20 cellular contexts compared by ENCODE assay signal in genomic region chr14:28058012-28058296, GRCh38.
DNase-seq lines count a peak whose midpoint lies in the region; ATAC-seq and TF ChIP-seq lines count a peak whose summit lies in the region.
"Had no signal": no experiment of that assay in that cellular context is flagged by ENCODE, and none has a peak within 500 bp of the region (broad histone marks: within the 10 kb centered on the region; RNA-seq: fewer than 3 reads in every experiment).

No MANE protein-coding gene starts in this region.

- H3K9me3 ChIP-seq in DND-41 (ENCODE audit: insufficient read depth, low read length, severe bottlenecking), result no peaks in the 10 kb centered on the region
- H3K9me3 ChIP-seq: Caco-2, pancreas had no signal

- H3K27me3 ChIP-seq in DND-41 (ENCODE audit: insufficient read depth, low read length, poor library complexity), result no peaks in the 10 kb centered on the region
- H3K27me3 ChIP-seq: heart right ventricle, pancreas had no signal

- peaks cover 12% of the 10 kb centered on the region for H3K4me1 ChIP-seq in DND-41 (ENCODE audit: insufficient read depth, low read length)
- H3K4me1 ChIP-seq: Caco-2, heart right ventricle, pancreas had no signal

- DNase-seq in DND-41, result no peak
- DNase-seq in NCI-H1436 (lab: John Stamatoyannopoulos, UW), result peak; percentile 9
- no peak for DNase-seq in left lobe of liver (ENCODE audit: low spot score)
- DNase-seq in NCI-H2196 (lab: John Stamatoyannopoulos, UW; ENCODE audit: unreplicated experiment), result no peak
- DNase-seq in EL, result no peak
- DNase-seq in medulla oblongata (ENCODE audit: extremely low spot score), result no peak
- DNase-seq: activated CD4-positive, alpha-beta T cell treated with anti-CD3 and anti-CD28 coated beads, Interleukin-2, amount 10 ng/mL, durations not matched to agents 7 days and 5 days; amygdala; Caco-2; endodermal cell; GOT3; heart right ventricle; NCI-H146; pancreas; SHP77; T-cell had no signal

- H3K36me3 ChIP-seq in DND-41 (ENCODE audit: insufficient read depth, low read length), result no peaks in the 10 kb centered on the region
- H3K36me3 ChIP-seq: heart right ventricle, pancreas had no signal

- H3K9me3 Mint-ChIP-seq in activated T-helper 17 cell treated with anti-CD3 and anti-CD28 coated beads, Interleukin-2, amount 50 U/mL, for 72 hours, result peaks cover 15% of the 10 kb centered on the region

- no peak for TF ChIP-seq CTCF in DND-41 (IDR thresholded peaks at IDR 0.05; ENCODE audit: borderline replicate concordance, extremely low read depth, low read length, poor library complexity, severe bottlenecking)

- peak overlapping the region in 1 of 2 experiments; percentile 48; a peak in 1 of 4 replicates for H3K4me3 ChIP-seq in DND-41 (ENCODE audit: low read depth in 1 of 2, low read length in 2 of 2)
- H3K4me3 ChIP-seq: lung had no signal

- H2AFZ ChIP-seq in DND-41 (ENCODE audit: low read depth, low read length), result peak overlapping the region; percentile 80

- peak overlapping the region; percentile 67; the same call in 1 of the 2 replicates for H3K27ac ChIP-seq in DND-41 (ENCODE audit: low read length)
- H3K27ac ChIP-seq: heart right ventricle, pancreas had no signal

- peak overlapping the region; percentile 65 for H3K4me2 ChIP-seq in DND-41 (ENCODE audit: insufficient read depth, low read length)

- H3K27me3 Mint-ChIP-seq in activated T-helper 17 cell treated with anti-CD3 and anti-CD28 coated beads, Interleukin-2, amount 50 U/mL, for 72 hours, result no peaks in the 10 kb centered on the region
- H3K27me3 Mint-ChIP-seq: activated CD4-positive, alpha-beta T cell treated with anti-CD3 and anti-CD28 coated beads, Interleukin-2, amount 10 ng/mL, durations not matched to agents 7 days and 5 days; stimulated activated memory B cell treated with anti-CD40 and anti-IgM and Interleukin-4, amounts not matched to agents 10 μg/mL and 1 μg/mL and 100 μg/mL, for 72 hours; T-cell had no signal

- no peaks in the 10 kb centered on the region for H3K36me3 Mint-ChIP-seq in activated T-helper 17 cell treated with anti-CD3 and anti-CD28 coated beads, Interleukin-2, amount 50 U/mL, for 72 hours (ENCODE audit: low read depth)
- H3K36me3 Mint-ChIP-seq: stimulated activated memory B cell treated with anti-CD40 and anti-IgM and Interleukin-4, amounts not matched to agents 10 μg/mL and 1 μg/mL and 100 μg/mL, for 72 hours; T-cell had no signal

- no peaks in the 10 kb centered on the region for H4K20me1 ChIP-seq in DND-41 (ENCODE audit: insufficient read depth, low read length)

- 0 out of 3 replicates have a peak, but pooled peaks have one; percentile 27 for ATAC-seq in DND-41 (ENCODE audit: insufficient read depth, low read depth)
- ATAC-seq in activated T-helper 17 cell treated with anti-CD3 and anti-CD28 coated beads, Interleukin-2, amount 50 U/mL, for 72 hours (replicated peaks), result no peak
- peak; percentile 71 for ATAC-seq in left lobe of liver
- ATAC-seq: heart right ventricle; sciatic nerve; stimulated activated memory B cell treated with anti-CD40 and anti-IgM and Interleukin-4, amounts not matched to agents 10 μg/mL and 1 μg/mL and 100 μg/mL, for 72 hours; T-cell had no signal

- 0 out of 2 replicates have a peak overlapping the region, but pooled peaks have one; percentile 25 for H3K9ac ChIP-seq in DND-41 (ENCODE audit: low read depth, low read length)

- peak overlapping the region; percentile 33 for H3K4me3 Mint-ChIP-seq in activated T-helper 17 cell treated with anti-CD3 and anti-CD28 coated beads, Interleukin-2, amount 50 U/mL, for 72 hours
- H3K4me3 Mint-ChIP-seq: activated CD4-positive, alpha-beta T cell treated with anti-CD3 and anti-CD28 coated beads, Interleukin-2, amount 10 ng/mL, durations not matched to agents 7 days and 5 days; endodermal cell; stimulated activated memory B cell treated with anti-CD40 and anti-IgM and Interleukin-4, amounts not matched to agents 10 μg/mL and 1 μg/mL and 100 μg/mL, for 72 hours; T-cell had no signal

- no peaks in the 10 kb centered on the region for H3K79me2 ChIP-seq in DND-41 (ENCODE audit: insufficient read depth, low read length)

- H3K4me1 Mint-ChIP-seq in activated T-helper 17 cell treated with anti-CD3 and anti-CD28 coated beads, Interleukin-2, amount 50 U/mL, for 72 hours, result no peaks in the 10 kb centered on the region
- H3K4me1 Mint-ChIP-seq: activated CD4-positive, alpha-beta T cell treated with anti-CD3 and anti-CD28 coated beads, Interleukin-2, amount 10 ng/mL, durations not matched to agents 7 days and 5 days; stimulated activated memory B cell treated with anti-CD40 and anti-IgM and Interleukin-4, amounts not matched to agents 10 μg/mL and 1 μg/mL and 100 μg/mL, for 72 hours; T-cell had no signal

- no peak overlapping the region for H3K27ac Mint-ChIP-seq in activated T-helper 17 cell treated with anti-CD3 and anti-CD28 coated beads, Interleukin-2, amount 50 U/mL, for 72 hours
- H3K27ac Mint-ChIP-seq: endodermal cell; stimulated activated memory B cell treated with anti-CD40 and anti-IgM and Interleukin-4, amounts not matched to agents 10 μg/mL and 1 μg/mL and 100 μg/mL, for 72 hours; T-cell had no signal
